ENCODE assay signal across 8 cellular contexts in the genomic region with DNA sequence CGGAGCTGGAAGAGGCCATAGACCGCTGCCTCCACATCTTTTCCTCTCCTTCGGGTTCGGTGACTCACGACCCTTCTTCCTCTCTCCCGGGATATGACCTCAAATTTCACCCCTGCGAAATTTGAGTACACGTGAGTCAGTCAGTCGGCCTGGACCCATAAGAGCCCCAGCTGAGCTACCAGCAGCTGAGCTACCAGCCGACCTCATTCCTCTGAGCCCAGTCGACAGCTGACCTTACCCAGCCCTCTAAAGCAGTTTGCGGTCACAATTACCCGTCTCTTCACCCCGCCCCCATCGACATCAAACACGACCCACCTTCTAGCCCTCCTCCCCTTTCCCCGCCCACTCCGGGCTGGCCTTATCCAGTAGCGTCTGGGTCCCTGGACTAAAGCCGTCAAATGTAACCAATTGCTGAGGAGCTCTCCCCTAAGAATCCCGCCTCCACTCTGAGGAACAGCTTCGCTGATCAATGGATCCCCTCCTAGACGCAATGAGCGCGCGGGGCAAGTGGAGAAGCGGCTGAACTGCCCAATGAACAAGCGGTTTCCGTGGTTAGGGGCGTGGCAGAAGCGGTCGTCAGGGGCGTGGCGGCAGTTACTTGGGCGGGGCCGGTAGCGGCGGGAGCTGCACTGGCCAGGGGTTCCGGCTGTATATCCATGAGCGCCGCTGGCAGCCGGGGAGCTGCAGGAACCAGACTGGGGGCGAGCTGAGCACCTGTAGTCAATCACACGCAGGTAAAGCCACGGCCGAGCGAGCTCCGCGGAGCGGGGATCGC. TPM values are rescaled to one million over a fixed set of nuclear protein-coding genes. Genes with fewer than 3 reads are reported as not detected.
A peak's percentile ranks its signal among the peaks of the same experiment; 100 is the strongest.
DNase-seq lines count a peak whose midpoint lies in the region; ATAC-seq and TF ChIP-seq lines count a peak whose summit lies in the region.

TSS of gene ABHD2 (plus strand) at position 627 of the 775 bp plus-strand sequence. CDS start 27,872 bp downstream, outside the sequence.

- H3K4me3 ChIP-seq in mucosa of stomach (ENCODE audit: low read length): peak within 1 kb of the TSS; percentile 74

- peaks cover 21% of the 10 kb centered on the region for H3K36me3 Mint-ChIP-seq in activated T-cell treated with anti-CD3 and anti-CD28 coated beads, Interleukin-2, amount 50 U/mL, for 24 hours (ENCODE audit: low read depth)

- peak within 1 kb of the TSS; percentile 94 for H3K27ac Mint-ChIP-seq in activated T-cell treated with anti-CD3 and anti-CD28 coated beads, Interleukin-2, amount 50 U/mL, for 24 hours

- no peak within 1 kb of the TSS for H3K4me3 Mint-ChIP-seq in activated T-cell treated with anti-CD3 and anti-CD28 coated beads, Interleukin-2, amount 50 U/mL, for 24 hours

- H3K27me3 ChIP-seq in mucosa of stomach (ENCODE audit: control insufficient read depth, insufficient read depth, low read length): no peaks in the 10 kb centered on the region

- ATAC-seq in GM21717 (IDR thresholded peaks at IDR 0.05; ENCODE audit: unreplicated experiment): peak; percentile 97

- H3K9ac ChIP-seq in mucosa of stomach (ENCODE audit: low read length): peak within 1 kb of the TSS; percentile 95

- no peaks in the 10 kb centered on the region for H3K36me3 ChIP-seq in mucosa of stomach (ENCODE audit: control insufficient read depth, insufficient read depth, low read length)

- DNase-seq in DMS153 treated with DMSO at 0.1 percent for 48 hours (lab: John Stamatoyannopoulos, UW; ENCODE audit: unreplicated experiment) (peak; percentile 80), KBM-7 (peak; percentile 100), erythroblast (lab: John Stamatoyannopoulos, UW) (peak; percentile 99 to 100)
- peak; percentile 100 for DNase-seq in activated T-cell treated with anti-CD3 and anti-CD28 coated beads, Interleukin-2, amount 50 U/mL, for 24 hours
- DNase-seq in stimulated activated CD8-positive, alpha-beta memory T cell treated with anti-CD3 and anti-CD28 coated beads, Interleukin-7, amount 100 ng/mL, for 24 hours (ENCODE audit: low read depth): peak; percentile 96

- H3K27me3 Mint-ChIP-seq in activated T-cell treated with anti-CD3 and anti-CD28 coated beads, Interleukin-2, amount 50 U/mL, for 24 hours: no peaks in the 10 kb centered on the region

- H3K9me3 Mint-ChIP-seq in activated T-cell treated with anti-CD3 and anti-CD28 coated beads, Interleukin-2, amount 50 U/mL, for 24 hours: no peaks in the 10 kb centered on the region

- TF ChIP-seq POLR2A in erythroblast (IDR thresholded peaks at IDR 0.05; ENCODE audit: low read length): peak; percentile 89

- H3K9me3 ChIP-seq in mucosa of stomach (ENCODE audit: control insufficient read depth, low read length): no peaks in the 10 kb centered on the region

- in situ Hi-C loops in KBM-7 (cut with MboI; ENCODE audit: low pct_unique_long_range_greater_than_20kb, low sequenced_read_pairs): no loop called here

- peaks cover 38% of the 10 kb centered on the region for H3K4me1 Mint-ChIP-seq in activated T-cell treated with anti-CD3 and anti-CD28 coated beads, Interleukin-2, amount 50 U/mL, for 24 hours (ENCODE audit: low read depth)

- H3K4me1 ChIP-seq in mucosa of stomach (ENCODE audit: control insufficient read depth, insufficient read depth, low read length): peaks cover 35% of the 10 kb centered on the region

TF ChIP-seq in PFSK-1, 5 proteins besides CTCF, POLR2A, EP300 and RAD21:
- TF ChIP-seq POLR2AphosphoS5 (IDR thresholded peaks at IDR 0.05; ENCODE audit: low read depth, low read length): peak; percentile 16; the same call in 1 of the 2 replicates
- TF ChIP-seq SIN3A (IDR thresholded peaks at IDR 0.05; ENCODE audit: borderline replicate concordance, insufficient read depth, low read length): peak; percentile 84; the same call in 1 of the 2 replicates
- TF ChIP-seq FOXP2 (optimal IDR thresholded peaks at IDR 0.05; ENCODE audit: borderline replicate concordance, extremely low read depth, extremely low read length, insufficient read depth): peak; percentile 71
- TF ChIP-seq, protein P1, sequence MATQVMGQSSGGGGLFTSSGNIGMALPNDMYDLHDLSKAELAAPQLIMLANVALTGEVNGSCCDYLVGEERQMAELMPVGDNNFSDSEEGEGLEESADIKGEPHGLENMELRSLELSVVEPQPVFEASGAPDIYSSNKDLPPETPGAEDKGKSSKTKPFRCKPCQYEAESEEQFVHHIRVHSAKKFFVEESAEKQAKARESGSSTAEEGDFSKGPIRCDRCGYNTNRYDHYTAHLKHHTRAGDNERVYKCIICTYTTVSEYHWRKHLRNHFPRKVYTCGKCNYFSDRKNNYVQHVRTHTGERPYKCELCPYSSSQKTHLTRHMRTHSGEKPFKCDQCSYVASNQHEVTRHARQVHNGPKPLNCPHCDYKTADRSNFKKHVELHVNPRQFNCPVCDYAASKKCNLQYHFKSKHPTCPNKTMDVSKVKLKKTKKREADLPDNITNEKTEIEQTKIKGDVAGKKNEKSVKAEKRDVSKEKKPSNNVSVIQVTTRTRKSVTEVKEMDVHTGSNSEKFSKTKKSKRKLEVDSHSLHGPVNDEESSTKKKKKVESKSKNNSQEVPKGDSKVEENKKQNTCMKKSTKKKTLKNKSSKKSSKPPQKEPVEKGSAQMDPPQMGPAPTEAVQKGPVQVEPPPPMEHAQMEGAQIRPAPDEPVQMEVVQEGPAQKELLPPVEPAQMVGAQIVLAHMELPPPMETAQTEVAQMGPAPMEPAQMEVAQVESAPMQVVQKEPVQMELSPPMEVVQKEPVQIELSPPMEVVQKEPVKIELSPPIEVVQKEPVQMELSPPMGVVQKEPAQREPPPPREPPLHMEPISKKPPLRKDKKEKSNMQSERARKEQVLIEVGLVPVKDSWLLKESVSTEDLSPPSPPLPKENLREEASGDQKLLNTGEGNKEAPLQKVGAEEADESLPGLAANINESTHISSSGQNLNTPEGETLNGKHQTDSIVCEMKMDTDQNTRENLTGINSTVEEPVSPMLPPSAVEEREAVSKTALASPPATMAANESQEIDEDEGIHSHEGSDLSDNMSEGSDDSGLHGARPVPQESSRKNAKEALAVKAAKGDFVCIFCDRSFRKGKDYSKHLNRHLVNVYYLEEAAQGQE (IDR thresholded peaks at IDR 0.05; ENCODE audit: insufficient read depth in 1 of 2, low read depth in 2 of 2, low read length in 2 of 2): no peak

RNA-seq across cellular contexts. Expression of gene ABHD2, which starts in this region (rescaled TPM):
- polyA plus RNA-seq in PFSK-1 (2012; ENCODE audit: insufficient read length, low read depth): 15.6 TPM

Comparison
In these comparisons a context has a peak if more than half of its experiments do, and no peak if none do; other contexts are left out.
1. Peak in every context shown above with its lines: DNase-seq, ATAC-seq and H3K4me3 ChIP-seq.